ENCODE assay signal across 1 cellular context in genomic region chr2:87727940-87728599, GRCh38. TPM values are rescaled to one million over a fixed set of nuclear protein-coding genes. Genes with fewer than 3 reads are reported as not detected.
"Had no signal": no experiment of that assay in that cellular context is flagged by ENCODE, and none has a peak within 500 bp of the region (broad histone marks: within the 10 kb centered on the region; RNA-seq: fewer than 3 reads in every experiment).

No MANE protein-coding gene starts in this region.

RNA-seq across cellular contexts. Expression of gene PLGLB2, which starts 19.8 kb away (rescaled TPM):
- total RNA-seq: prostate gland had no signal
